In genomic region chr5:143841446-143841845, GRCh38 we compare ENCODE assay signal across 35 cellular contexts. TPM values are rescaled to one million over a fixed set of nuclear protein-coding genes. Genes with fewer than 3 reads are reported as not detected.
"Had no signal": no experiment of that assay in that cellular context is flagged by ENCODE, and none has a peak within 500 bp of the region (broad histone marks: within the 10 kb centered on the region; RNA-seq: fewer than 3 reads in every experiment).

No MANE protein-coding gene starts in this region.

- H3K27ac ChIP-seq: left lung, lower lobe of right lung, ovary, right atrium auricular region, right lobe of liver, tibial nerve, uterus had no signal

- H3K9me3 Mint-ChIP-seq: immature natural killer cell; naive thymus-derived CD8-positive, alpha-beta T cell; nephron; stimulated activated memory B cell treated with anti-CD40 and anti-IgM and Interleukin-4, amounts not matched to agents 10 μg/mL and 1 μg/mL and 100 μg/mL, for 72 hours; stimulated activated naive CD8-positive, alpha-beta T cell treated with anti-CD3 and anti-CD28 coated beads, Interleukin-15, amount 100 ng/mL, for 72 hours had no signal

- H3K9me3 ChIP-seq: left lung, lower lobe of right lung, ovary, right atrium auricular region, right lobe of liver, tibial nerve, uterus had no signal

- H3K27me3 Mint-ChIP-seq: stimulated activated naive CD8-positive, alpha-beta T cell treated with anti-CD3 and anti-CD28 coated beads, Interleukin-15, amount 100 ng/mL, for 72 hours had no signal

- H3K36me3 Mint-ChIP-seq: immature natural killer cell; naive thymus-derived CD8-positive, alpha-beta T cell; stimulated activated memory B cell treated with anti-CD40 and anti-IgM and Interleukin-4, amounts not matched to agents 10 μg/mL and 1 μg/mL and 100 μg/mL, for 72 hours; type B pancreatic cell had no signal

- H3K4me1 ChIP-seq: left lung, lower lobe of right lung, right atrium auricular region, right lobe of liver, uterus had no signal

- H3K4me3 ChIP-seq: left lung, lower lobe of right lung, ovary, right atrium auricular region, right lobe of liver, smooth muscle cell, tibial nerve, uterus had no signal

- H3K36me3 ChIP-seq: left lung, lower lobe of right lung, ovary, right atrium auricular region, right lobe of liver, tibial nerve, uterus had no signal

- H3K4me1 Mint-ChIP-seq: immature natural killer cell; naive thymus-derived CD8-positive, alpha-beta T cell; stimulated activated memory B cell treated with anti-CD40 and anti-IgM and Interleukin-4, amounts not matched to agents 10 μg/mL and 1 μg/mL and 100 μg/mL, for 72 hours; stimulated activated naive CD8-positive, alpha-beta T cell treated with anti-CD3 and anti-CD28 coated beads, Interleukin-15, amount 100 ng/mL, for 72 hours had no signal

- H3K4me2 ChIP-seq: smooth muscle cell had no signal

- DNase-seq: hypothalamus; immature natural killer cell; kidney; left colon; left lung; lower lobe of right lung; mammary epithelial cell; mesenchymal stem cell; naive thymus-derived CD8-positive, alpha-beta T cell; ovary; right lobe of liver; stimulated activated CD4-positive, alpha-beta T cell treated with anti-CD3 and anti-CD28 coated beads, Interleukin-1b, Interleukin-23, amount 100 ng/mL, for 48 hours; stimulated activated CD4-positive, alpha-beta T cell treated with anti-CD3 and anti-CD28 coated beads, Interleukin-2, amount 100 ng/mL, for 48 hours; stimulated activated CD4-positive, alpha-beta T cell treated with anti-CD3 and anti-CD28 coated beads, Interleukin-4, amount 100 ng/mL, for 4 hours; stimulated activated CD8-positive, alpha-beta memory T cell treated with anti-CD3 and anti-CD28 coated beads, Interleukin-4, amount 100 ng/mL, for 48 hours; stimulated activated naive CD4-positive, alpha-beta T cell treated with Interleukin-2 at 50 U/mL for 16 hours; stimulated activated naive CD8-positive, alpha-beta T cell treated with anti-CD3 and anti-CD28 coated beads, Interleukin-15, amount 100 ng/mL, for 72 hours; substantia nigra; uterus had no signal

- H3K27ac Mint-ChIP-seq: immature natural killer cell; nephron; progenitor cell of endocrine pancreas; stimulated activated memory B cell treated with anti-CD40 and anti-IgM and Interleukin-4, amounts not matched to agents 10 μg/mL and 1 μg/mL and 100 μg/mL, for 72 hours; stimulated activated naive CD8-positive, alpha-beta T cell treated with anti-CD3 and anti-CD28 coated beads, Interleukin-15, amount 100 ng/mL, for 72 hours; type B pancreatic cell had no signal

- H3K4me3 Mint-ChIP-seq: immature natural killer cell; naive thymus-derived CD8-positive, alpha-beta T cell; nephron; neural crest cell; stimulated activated memory B cell treated with anti-CD40 and anti-IgM and Interleukin-4, amounts not matched to agents 10 μg/mL and 1 μg/mL and 100 μg/mL, for 72 hours; stimulated activated naive CD8-positive, alpha-beta T cell treated with anti-CD3 and anti-CD28 coated beads, Interleukin-15, amount 100 ng/mL, for 72 hours; type B pancreatic cell had no signal

- H3K27me3 ChIP-seq: ovary, right atrium auricular region, right lobe of liver, tibial nerve, uterus had no signal

RNA-seq across cellular contexts. Expression of gene HMHB1, which starts 29.5 kb away (rescaled TPM):
- total RNA-seq: kidney; left colon; left lung; liver; lower lobe of right lung; mammary epithelial cell; mucosa of gallbladder; naive thymus-derived CD8-positive, alpha-beta T cell; neural crest cell; omental fat pad; ovary; progenitor cell of endocrine pancreas; pulmonary artery endothelial cell; renal cortical epithelial cell; right atrium auricular region; right lobe of liver; skeletal muscle tissue; smooth muscle cell; temporal lobe; tibial nerve; ureter; uterus had no signal
- polyA plus RNA-seq: immature natural killer cell; liver; mammary epithelial cell; naive thymus-derived CD8-positive, alpha-beta T cell; ovary; smooth muscle cell had no signal
